8 cellular contexts compared by ENCODE assay signal in genomic region chr22:23856721-23857605, GRCh38. TPM values are rescaled to one million over a fixed set of nuclear protein-coding genes. Genes with fewer than 3 reads are reported as not detected.
DNase-seq lines count a peak whose midpoint lies in the region; ATAC-seq and TF ChIP-seq lines count a peak whose summit lies in the region.

No MANE protein-coding gene starts in this region.

- peak; percentile 40 for ATAC-seq in HG02678 (IDR thresholded peaks at IDR 0.05; ENCODE audit: unreplicated experiment)

- peak overlapping the region; percentile 72 for H3K4me3 ChIP-seq in AG04449 (ENCODE audit: low read depth, low read length)
- peak overlapping the region; percentile 56; the same call in 1 of the 2 replicates for H3K4me3 ChIP-seq in GM08714 (ENCODE audit: low read length)

- DNase-seq in AG04449 (ENCODE audit: low read depth, low spot score) (no peak), NCI-H146 (lab: John Stamatoyannopoulos, UW) (peak; percentile 66), hepatic stellate cell (ENCODE audit: low spot score) (peak; percentile 69), renal cortical epithelial cell (ENCODE audit: low read depth) (peak; percentile 84), NCI-H446 (lab: John Stamatoyannopoulos, UW) (no peak)

- POLR2A ChIA-PET in AG04449 (lab: Yijun Ruan, JAX): interaction anchor here (0.8 to 1.6 kb wide), 9 partner anchors 9 to 335 kb away, joined by 3 to 8 read pairs (median 4); partner anchors contain the start of gene MIF

- peak; percentile 23 for TF ChIP-seq CTCF in AG04449 (IDR thresholded peaks at IDR 0.05; ENCODE audit: insufficient read depth, low read length, missing control alignments)

- CTCF ChIA-PET in AG04449 (lab: Yijun Ruan, JAX): interaction anchor here (0.6 to 4.5 kb wide), 19 partner anchors 8 to 99 kb away, joined by 3 to 50 read pairs (median 4); partner anchors contain the start of genes CHCHD10, MIF and MMP11

- peak overlapping the region; percentile 95 for H3K27ac ChIP-seq in angular gyrus (ENCODE audit: low read depth, low read length)

RNA-seq across cellular contexts. Expression of gene SLC2A11, which starts 0.7 kb away (rescaled TPM):
- total RNA-seq in renal cortical epithelial cell: 18.2 and 22.8 TPM in 2 replicates

RNA-seq across cellular contexts. Expression of gene DERL3, which starts 18.2 kb away (rescaled TPM):
- total RNA-seq in renal cortical epithelial cell: 0.17 and 0.30 TPM in 2 replicates

RNA-seq across cellular contexts. Expression of gene MIF, which starts 37.2 kb away (rescaled TPM):
- 213 and 324 TPM in 2 replicates for total RNA-seq in renal cortical epithelial cell

Comparison
In these comparisons a context has a peak if more than half of its experiments do, and no peak if none do; other contexts are left out.
1. DNase-seq: peak in NCI-H146 (single experiment), hepatic stellate cell (single experiment) and renal cortical epithelial cell (single experiment); none in AG04449 (single experiment) and NCI-H446 (0 of 2).